Comparison of ENCODE assay signal across 8 cellular contexts in genomic region chr4:108620101-108620932, GRCh38. TPM values are rescaled to one million over a fixed set of nuclear protein-coding genes. Genes with fewer than 3 reads are reported as not detected.
A peak's percentile ranks its signal among the peaks of the same experiment; 100 is the strongest.
DNase-seq lines count a peak whose midpoint lies in the region; TF ChIP-seq lines count a peak whose summit lies in the region.

Gene RPL34, plus strand, starts transcription at chr4:108620576. Its CDS starts 1,384 bp downstream, at chr4:108621960.

- peak within 1 kb of the TSS; percentile 78 for H3K4me3 ChIP-seq in effector memory CD4-positive, alpha-beta T cell (ENCODE audit: insufficient read depth, low read depth, low read length, poor library complexity, severe bottlenecking)

- peak within 1 kb of the TSS; percentile 86 for H3K27ac ChIP-seq in effector memory CD4-positive, alpha-beta T cell (ENCODE audit: insufficient read depth, low read length, poor library complexity, severe bottlenecking)

- no peaks in the 10 kb centered on the region for H3K27me3 ChIP-seq in effector memory CD4-positive, alpha-beta T cell (replicated peaks; ENCODE audit: control insufficient read depth, insufficient read depth, low read length, poor library complexity, severe bottlenecking)

- peaks cover 15% of the 10 kb centered on the region for H3K4me1 ChIP-seq in effector memory CD4-positive, alpha-beta T cell (ENCODE audit: control insufficient read depth, insufficient read depth, low read length, poor library complexity, severe bottlenecking)

- DNase-seq in CMK (ENCODE audit: low read depth) (peak; percentile 97), GM20000 (ENCODE audit: low spot score) (peak; percentile 90), HT-29 (ENCODE audit: low spot score) (peak; percentile 96), NOMO-1 (lab: John Stamatoyannopoulos, UW; ENCODE audit: unreplicated experiment in 2 of 2) (peak; percentile 95), lung microvascular endothelial cell (ENCODE audit: low read depth in 2 of 2) (peak; percentile 99)
- peak; percentile 90 to 97 (median 92) for DNase-seq in effector memory CD4-positive, alpha-beta T cell
- peak; percentile 92 to 94 (median 94) for DNase-seq in stimulated activated CD4-positive, alpha-beta T cell treated with anti-CD3 and anti-CD28 coated beads, TNF-alpha, amount 100 ng/mL, for 48 hours (ENCODE audit: low read depth in 3 of 3)

- H3K9me3 ChIP-seq in effector memory CD4-positive, alpha-beta T cell (ENCODE audit: control insufficient read depth, low read length) = no peaks in the 10 kb centered on the region

- peaks cover 28% of the 10 kb centered on the region for H3K36me3 ChIP-seq in effector memory CD4-positive, alpha-beta T cell (ENCODE audit: control insufficient read depth, insufficient read depth, low read length)

- POLR2A ChIA-PET in activated CD8-positive, alpha-beta memory T cell treated with anti-CD3 and anti-CD28 coated beads for 36 hours (lab: Charles Lee) = interaction anchor here (0.6 to 1.7 kb wide), 2 partner anchors 61 to 900 kb away, joined by 4 read pairs; partner anchors contain the start of gene PAPSS1

- CTCF ChIA-PET in activated CD8-positive, alpha-beta memory T cell treated with anti-CD3 and anti-CD28 coated beads for 36 hours (lab: Charles Lee) = no interaction called here

- no peak for TF ChIP-seq CTCF in GM20000 (IDR thresholded peaks at IDR 0.05; ENCODE audit: extremely low read depth, missing control alignments)

RNA-seq across cellular contexts. Expression of gene RPL34, which starts in this region (rescaled TPM):
- total RNA-seq in HT-29 (2014; rRNA removed; shearing (Covaris generic)) = 889 and 987 TPM in 2 replicates
- 1,000 to 10,000 TPM; 1,397 to 1,421 TPM for total RNA-seq in activated CD8-positive, alpha-beta memory T cell treated with anti-CD3 and anti-CD28 coated beads for 36 hours
- total RNA-seq in lung microvascular endothelial cell = 841 and 951 TPM in 2 replicates

Comparison
In these comparisons a context has a peak if more than half of its experiments do, and no peak if none do; other contexts are left out.
1. Peak in every context shown above with its lines: DNase-seq, H3K4me3 ChIP-seq and H3K27ac ChIP-seq.